ENCODE assay signal across 22 cellular contexts in genomic region chr7:96330193-96330592, GRCh38. TPM values are rescaled to one million over a fixed set of nuclear protein-coding genes. Genes with fewer than 3 reads are reported as not detected.
DNase-seq lines count a peak whose midpoint lies in the region; ATAC-seq, FAIRE-seq and TF ChIP-seq lines count a peak whose summit lies in the region.
"Had no signal": no experiment of that assay in that cellular context is flagged by ENCODE, and none has a peak within 500 bp of the region (broad histone marks: within the 10 kb centered on the region; RNA-seq: fewer than 3 reads in every experiment).

No MANE protein-coding gene starts in this region.

- peaks cover 2% of the 10 kb centered on the region; the same call in 1 of the 2 replicates for H3K23me2 ChIP-seq in H1 (ENCODE audit: low read depth, low read length)

- H3K18ac ChIP-seq in H1 (ENCODE audit: extremely low read depth, low read length): no peak overlapping the region

- H3K4me1 ChIP-seq in SK-N-SH (ENCODE audit: control insufficient read depth in 1 of 2, insufficient read depth in 2 of 2, low read depth in 1 of 2, low read length in 1 of 2) (peaks cover 0 to 3% of the 10 kb centered on the region in 2 experiments; a peak in 1 of 4 replicates), H1 (replicated peaks in 1 of 4; ENCODE audit: control insufficient read depth in 3 of 4, insufficient read depth in 4 of 4, low read length in 3 of 4) (no peaks in the 10 kb centered on the region)
- H3K4me1 ChIP-seq: A549, HAP-1 had no signal

- WGBS in SK-N-SH (ENCODE audit: low lambda C conversion rate): 70% methylated on average over 2 of the region's 2 CpGs
- 91% methylated on average over 2 of the region's 2 CpGs; no CpG with 5 or more reads in 1 of the 2 experiments for WGBS in H1 (ENCODE audit: extremely low coverage in 1 of 2, insufficient coverage in 1 of 2, insufficient read length in 1 of 2, insufficient replicate concordance in 2 of 2, low coverage in 1 of 2, low lambda C conversion rate in 2 of 2, missing lambda C conversion rate in 1 of 2), 2 experiments

- ATAC-seq in SK-N-SH treated with all-trans-retinoic acid at 6 μM for 48 hours (peak; percentile 33; the same call in 1 of the 3 replicates), GM18511 (IDR thresholded peaks at IDR 0.05; ENCODE audit: unreplicated experiment) (no peak)
- ATAC-seq: A549, left lobe of liver had no signal

- H2BK12ac ChIP-seq in H1 (ENCODE audit: low read depth, low read length): no peak overlapping the region

- TF ChIP-seq RAD21 in SK-N-SH (IDR thresholded peaks at IDR 0.05; ENCODE audit: low read length) (no peak), H1 (IDR thresholded peaks at IDR 0.05 in 1 of 2, conservative IDR thresholded peaks at IDR 0.05 in 1 of 2; ENCODE audit: low read depth in 2 of 2, low read length in 2 of 2) (no peak)

- H3K27me3 ChIP-seq in SK-N-SH (ENCODE audit: insufficient read depth) (no peaks in the 10 kb centered on the region), H1 (replicated peaks in 1 of 4; ENCODE audit: control insufficient read depth in 3 of 4, extremely low read depth in 1 of 4, insufficient read depth in 3 of 4, low read length in 3 of 4) (no peaks in the 10 kb centered on the region), H7 (ENCODE audit: control insufficient read depth, insufficient read depth, low read length) (no peaks in the 10 kb centered on the region)
- H3K27me3 ChIP-seq: brain microvascular endothelial cell, neutrophil had no signal

- no peaks in the 10 kb centered on the region for H3K79me2 ChIP-seq in SK-N-SH (ENCODE audit: insufficient read depth)
- no peaks in the 10 kb centered on the region for H3K79me2 ChIP-seq in H1 (ENCODE audit: control insufficient read depth in 1 of 2, insufficient read depth in 2 of 2, low read length in 2 of 2)

- no peak overlapping the region for H2BK5ac ChIP-seq in H1 (ENCODE audit: low read depth, low read length)

- H4K20me1 ChIP-seq in SK-N-SH (ENCODE audit: insufficient read depth): no peaks in the 10 kb centered on the region
- H4K20me1 ChIP-seq in H1 (replicated peaks in 1 of 2; ENCODE audit: control insufficient read depth in 1 of 2, insufficient read depth in 2 of 2, low read length in 2 of 2): no peaks in the 10 kb centered on the region

- no peak overlapping the region for H4K8ac ChIP-seq in H1 (ENCODE audit: extremely low read depth, insufficient read depth, low read length)

- H3K14ac ChIP-seq in H1 (ENCODE audit: insufficient read length): no peak overlapping the region

- FAIRE-seq in H1 (lab: Jason Lieb, UNC) (no peak), frontal cortex (lab: Jason Lieb, UNC) (no peak)
- FAIRE-seq: A549, urothelium cell line had no signal

- TF ChIP-seq EP300 in SK-N-SH (IDR thresholded peaks at IDR 0.05; ENCODE audit: borderline replicate concordance in 1 of 2, low read depth in 1 of 2, low read length in 1 of 2) (no peak), H1 (IDR thresholded peaks at IDR 0.05; ENCODE audit: borderline replicate concordance in 1 of 2, low read depth in 2 of 2, low read length in 2 of 2) (no peak)

- H3K79me1 ChIP-seq in H1 (ENCODE audit: low read depth, low read length): no peaks in the 10 kb centered on the region

- no peaks in the 10 kb centered on the region for H3F3A ChIP-seq in SK-N-SH (replicated peaks; ENCODE audit: insufficient read depth)

- H3K36me3 ChIP-seq in SK-N-SH (replicated peaks in 1 of 2; ENCODE audit: control insufficient read depth in 1 of 2, insufficient read depth in 2 of 2, low read length in 1 of 2) (no peaks in the 10 kb centered on the region), H1 (ENCODE audit: control insufficient read depth in 2 of 4, insufficient read depth in 4 of 4, low read length in 3 of 4) (no peaks in the 10 kb centered on the region), H7 (replicated peaks; ENCODE audit: control insufficient read depth, insufficient read depth, low read length) (no peaks in the 10 kb centered on the region)
- H3K36me3 ChIP-seq: brain microvascular endothelial cell, HAP-1, neutrophil had no signal

- TF ChIP-seq POLR2A in H1 (IDR thresholded peaks at IDR 0.05; ENCODE audit: control extremely low read depth in 1 of 2, low read depth in 2 of 2, low read length in 2 of 2): no peak

- DNase-seq in SK-N-SH (no peak), NCI-H446 treated with DMSO at 0.1 percent for 48 hours (lab: John Stamatoyannopoulos, UW) (peak; percentile 14), H1 (ENCODE audit: low read depth in 1 of 2, low spot score in 2 of 2) (no peak), H7 (no peak), COLO829 (ENCODE audit: low spot score) (no peak), frontal cortex (ENCODE audit: low spot score in 2 of 2) (no peak)
- DNase-seq: activated CD4-positive, CD25-positive, alpha-beta regulatory T cell treated with anti-CD3 and anti-CD28 coated beads, Interleukin-2, amount 50 U/mL, for 72 hours; activated naive CD8-positive, alpha-beta T cell treated with anti-CD3 and anti-CD28 coated beads for 36 hours; brain microvascular endothelial cell; NCI-H187; NCI-H82; PC-9; stimulated activated CD4-positive, alpha-beta T cell treated with anti-CD3 and anti-CD28 coated beads, Interleukin-12 subunit alpha, Interleukin-12 subunit beta, amount 100 ng/mL, for 4 hours; stimulated activated CD8-positive, alpha-beta memory T cell treated with anti-CD3 and anti-CD28 coated beads, Interleukin-4, amount 100 ng/mL, for 48 hours; T1000 had no signal

- no peak overlapping the region for H3K4ac ChIP-seq in H1 (replicated peaks; ENCODE audit: insufficient read length, low read depth, low read length)

- H3K9me2 ChIP-seq in SK-N-SH: no peaks in the 10 kb centered on the region

- TF ChIP-seq CTCF in SK-N-SH (IDR thresholded peaks at IDR 0.05) (no peak), H1 (IDR thresholded peaks at IDR 0.05; ENCODE audit: control extremely low read depth in 1 of 3, insufficient read depth in 1 of 3, low read depth in 1 of 3, low read length in 3 of 3) (no peak)

- H4K5ac ChIP-seq in H1 (ENCODE audit: insufficient read length, low read depth, low read length): no peak overlapping the region

- no peak overlapping the region for H2BK120ac ChIP-seq in H1 (replicated peaks; ENCODE audit: low read depth, low read length)

- H3K9ac ChIP-seq in SK-N-SH (no peak overlapping the region), H1 (replicated peaks in 1 of 4; ENCODE audit: extremely low read depth in 1 of 4, low read depth in 3 of 4, low read length in 3 of 4) (no peak overlapping the region)

- POLR2A ChIA-PET in SK-N-SH (lab: Yijun Ruan, JAX): no interaction called here
- POLR2A ChIA-PET in H1 (lab: Charles Lee; ENCODE audit: partially characterized antibody): no interaction called here

- no peak overlapping the region for H4K91ac ChIP-seq in H1 (replicated peaks; ENCODE audit: insufficient read length, low read length)

- H3K23ac ChIP-seq in H1 (ENCODE audit: insufficient read length): no peak overlapping the region

- no peak overlapping the region for H2AK5ac ChIP-seq in H1 (ENCODE audit: low read depth, low read length)

- H2BK15ac ChIP-seq in H1 (ENCODE audit: low read length): no peak overlapping the region

- H3K27ac ChIP-seq in SK-N-SH (ENCODE audit: low read depth in 2 of 2, low read length in 1 of 2): no peak overlapping the region
- no peak overlapping the region for H3K27ac ChIP-seq in H1 (ENCODE audit: low read depth, low read length)
- H3K27ac ChIP-seq: A549, brain microvascular endothelial cell, neutrophil had no signal

- H3K56ac ChIP-seq in H1 (replicated peaks; ENCODE audit: insufficient read length, low read depth, low read length): no peak overlapping the region

- H3K4me2 ChIP-seq in SK-N-SH: no peak overlapping the region
- H3K4me2 ChIP-seq in H1 (ENCODE audit: insufficient read depth in 1 of 2, low read depth in 2 of 2, low read length in 2 of 2): no peak overlapping the region
- H3K4me2 ChIP-seq: A549, PC-9 had no signal

- no peaks in the 10 kb centered on the region for H3K9me3 ChIP-seq in SK-N-SH
- peaks cover 2 to 7% of the 10 kb centered on the region in 2 experiments; a peak in 1 of 4 replicates for H3K9me3 ChIP-seq in H1 (ENCODE audit: insufficient read depth in 2 of 2, low read depth in 1 of 2, low read length in 1 of 2)
- H3K9me3 ChIP-seq: A549, HAP-1, neutrophil had no signal

- no peak overlapping the region for H2BK20ac ChIP-seq in H1 (ENCODE audit: low read length)

- CTCF ChIA-PET in SK-N-SH (lab: Yijun Ruan, JAX) (interaction anchor here (0.8 kb wide), 1 partner anchor 14 kb away, joined by 3 read pairs; no protein-coding TSS in a partner anchor), H1 (lab: Charles Lee; ENCODE audit: partially characterized antibody) (interaction anchor here (0.6 kb wide), 1 partner anchor 42 kb away, joined by 3 read pairs; no protein-coding TSS in a partner anchor)

- no peak overlapping the region for H2AFZ ChIP-seq in SK-N-SH (ENCODE audit: low read depth)
- peak overlapping the region; percentile 72 for H2AFZ ChIP-seq in H1 (ENCODE audit: low read length)
- H2AFZ ChIP-seq: PC-9 had no signal

- H3K4me3 ChIP-seq in SK-N-SH (ENCODE audit: low read depth in 2 of 2, low read length in 1 of 2) (no peak overlapping the region), H1 (ENCODE audit: extremely low read depth in 1 of 4, insufficient read depth in 2 of 4, low read depth in 3 of 4, low read length in 4 of 4) (no peak overlapping the region), H7 (ENCODE audit: insufficient read depth, low read depth, low read length) (no peak overlapping the region)
- H3K4me3 ChIP-seq: A549, HAP-1, PC-9 had no signal

TF ChIP-seq in SK-N-SH treated with all-trans-retinoic acid at 6 μM for 48 hours, 23 proteins besides CTCF, POLR2A, EP300 and RAD21:
- no peak for TF ChIP-seq ISL1 (CRISPR knock-in tag; IDR thresholded peaks at IDR 0.05)
TF ChIP-seq in SK-N-SH treated with all-trans-retinoic acid at 6 μM for 48 hours: peak in this region for 0.

TF ChIP-seq in SK-N-SH, 30 proteins besides CTCF, POLR2A, EP300 and RAD21 (continues in another document):
- no peak for TF ChIP-seq TAF1 (IDR thresholded peaks at IDR 0.05; ENCODE audit: borderline replicate concordance, low read depth, low read length)
- no peak for TF ChIP-seq TCF12 (IDR thresholded peaks at IDR 0.05)

TF ChIP-seq in H1, 55 proteins besides CTCF, POLR2A, EP300 and RAD21 (continues in another document):
- TF ChIP-seq TAF1 (IDR thresholded peaks at IDR 0.05; ENCODE audit: low read depth, low read length): no peak

RNA-seq across cellular contexts. Expression of gene SLC25A13, which starts 8.3 kb away (rescaled TPM):
- polyA plus RNA-seq in SK-N-SH (2012; rRNA removed): 16.0 and 20.0 TPM in 2 replicates
- polyA plus RNA-seq in SK-N-SH (2012; cell fraction: cytosol; rRNA removed): 17.7 and 17.9 TPM in 2 replicates
- 21.0 and 37.5 TPM in 2 replicates for polyA plus RNA-seq in SK-N-SH (2012; cell fraction: nucleus; rRNA removed)
- 85.4 and 88.7 TPM in 2 replicates for total RNA-seq in H1 (2021; fragmentation: NEBNext Ultra II Directional; extraction: Animal tissue kit (Norgen Biotek cat#: 25700))
- polyA plus RNA-seq in H1 (2011; rRNA removed): 22.1 and 30.8 TPM in 2 replicates
- 38.1 TPM for polyA plus RNA-seq in H1 (2011; cell fraction: cytosol; rRNA removed)
- 23.8 TPM for polyA plus RNA-seq in H1 (2011; cell fraction: nucleus; rRNA removed)
- 46.5 to 65.7 TPM (median 53.4 TPM) in 4 replicates for polyA plus RNA-seq in H1 (2012, experiment 1 of 2)
- polyA plus RNA-seq in H1 (2012, experiment 2 of 2): 8.8 TPM
- polyA plus RNA-seq in H1 (2013, experiment 1 of 2): 39.5 TPM
- 37.9 TPM for polyA plus RNA-seq in H1 (2013, experiment 2 of 2)
- polyA minus RNA-seq in H1 (2011; rRNA and poly(A)+ RNA removed): 53.2 and 77.3 TPM in 2 replicates
- polyA minus RNA-seq in H1 (2011; cell fraction: cytosol; rRNA and poly(A)+ RNA removed): 36.5 TPM
- 38.6 TPM for polyA minus RNA-seq in H1 (2011; cell fraction: nucleus; rRNA and poly(A)+ RNA removed)
- 73.6 and 80.1 TPM in 2 replicates for total RNA-seq in H7 (2014; rRNA removed; shearing (Covaris generic))
- 11.4 TPM for total RNA-seq in frontal cortex
